ENCODE assay signal across 22 cellular contexts in genomic region chr6:19368511-19368910, GRCh38.
A peak's percentile ranks its signal among the peaks of the same experiment; 100 is the strongest.
DNase-seq lines count a peak whose midpoint lies in the region; ATAC-seq, FAIRE-seq and TF ChIP-seq lines count a peak whose summit lies in the region.
"Had no signal": no experiment of that assay in that cellular context is flagged by ENCODE, and none has a peak within 500 bp of the region (broad histone marks: within the 10 kb centered on the region; RNA-seq: fewer than 3 reads in every experiment).

No MANE protein-coding gene starts in this region.

- H3K9ac ChIP-seq in endodermal cell (ENCODE audit: extremely low read depth, low read length, poor library complexity, severe bottlenecking) = no peak overlapping the region
- H3K9ac ChIP-seq in neural cell (ENCODE audit: low read length) = peak overlapping the region; percentile 50

- H3K27ac Mint-ChIP-seq in endodermal cell = no peak overlapping the region
- H3K27ac Mint-ChIP-seq: activated CD8-positive, alpha-beta T cell treated with anti-CD3 and anti-CD28 coated beads for 36 hours; CD14-positive monocyte; effector memory CD8-positive, alpha-beta T cell; type B pancreatic cell had no signal

- no peak for FAIRE-seq in small intestine (lab: Jason Lieb, UNC)
- FAIRE-seq: GM18507, H1 had no signal

- TF ChIP-seq RAD21 in neural cell (conservative IDR thresholded peaks at IDR 0.05) = no peak

- H3K36me3 ChIP-seq in endodermal cell (ENCODE audit: control insufficient read depth, insufficient read depth, low read length) (no peaks in the 10 kb centered on the region), neural cell (ENCODE audit: insufficient read depth, low read length) (no peaks in the 10 kb centered on the region), small intestine (ENCODE audit: control insufficient read depth in 2 of 2, insufficient read depth in 2 of 2, low read length in 2 of 2) (no peaks in the 10 kb centered on the region)
- H3K36me3 ChIP-seq: cardiac muscle cell, heart right ventricle had no signal

- DNase-seq in COLO829 (ENCODE audit: low spot score) (peak; percentile 26), M059J (ENCODE audit: low read depth) (peak; percentile 88), endodermal cell (no peak), GDM1 (lab: John Stamatoyannopoulos, UW) (no peak), medulla oblongata (ENCODE audit: extremely low spot score) (no peak), small intestine (no peak)
- DNase-seq: activated CD8-positive, alpha-beta T cell treated with anti-CD3 and anti-CD28 coated beads for 36 hours; activated effector memory CD4-positive, alpha-beta T cell treated with Interleukin-2 at 50 U/mL for 16 hours; effector memory CD8-positive, alpha-beta T cell; heart right ventricle; NCI-H82; retina; SHP77 treated with DMSO at 0.1 percent for 48 hours; stimulated activated CD4-positive, alpha-beta T cell treated with anti-CD3 and anti-CD28 coated beads, Interleukin-2, amount 100 ng/mL, for 48 hours had no signal

- no peaks in the 10 kb centered on the region for H3K27me3 ChIP-seq in endodermal cell (ENCODE audit: control insufficient read depth, insufficient read depth, low read length, poor library complexity, severe bottlenecking)
- H3K27me3 ChIP-seq in neural cell (ENCODE audit: insufficient read depth, low read depth, low read length) = no peaks in the 10 kb centered on the region
- H3K27me3 ChIP-seq in small intestine (ENCODE audit: control insufficient read depth in 2 of 2, insufficient read depth in 2 of 2, low read length in 2 of 2) = no peaks in the 10 kb centered on the region
- H3K27me3 ChIP-seq: cardiac muscle cell, heart right ventricle had no signal

- H3F3A ChIP-seq in neural cell (ENCODE audit: insufficient read depth, low read length, poor library complexity, severe bottlenecking) = peaks cover 11% of the 10 kb centered on the region

- H3K9me3 ChIP-seq in endodermal cell (ENCODE audit: control insufficient read depth, low read length) = no peaks in the 10 kb centered on the region
- no peaks in the 10 kb centered on the region for H3K9me3 ChIP-seq in neural cell (ENCODE audit: low read length)
- no peaks in the 10 kb centered on the region for H3K9me3 ChIP-seq in small intestine (ENCODE audit: control insufficient read depth, low read depth)

- H3K4me1 ChIP-seq in endodermal cell (ENCODE audit: control insufficient read depth, insufficient read depth, low read length) (no peaks in the 10 kb centered on the region), small intestine (ENCODE audit: control insufficient read depth in 2 of 2, insufficient read depth in 1 of 2, low read depth in 1 of 2, low read length in 1 of 2) (no peaks in the 10 kb centered on the region)
- H3K4me1 ChIP-seq: heart right ventricle had no signal

- no peak for TF ChIP-seq EP300 in neural cell (conservative IDR thresholded peaks at IDR 0.05; ENCODE audit: poor library complexity, severe bottlenecking)

- no peaks in the 10 kb centered on the region for H3K9me3 Mint-ChIP-seq in endodermal cell

- no peak overlapping the region for H3K4me3 Mint-ChIP-seq in endodermal cell
- H3K4me3 Mint-ChIP-seq: activated CD8-positive, alpha-beta T cell treated with anti-CD3 and anti-CD28 coated beads for 36 hours; CD14-positive monocyte; effector memory CD8-positive, alpha-beta T cell; type B pancreatic cell had no signal

- no peak overlapping the region for H2AFZ ChIP-seq in neural cell (ENCODE audit: low read depth, low read length)

- no peak overlapping the region for H3K4me3 ChIP-seq in endodermal cell (ENCODE audit: low read length)
- H3K4me3 ChIP-seq in neural cell (ENCODE audit: low read length) = peak overlapping the region; percentile 37
- no peak overlapping the region for H3K4me3 ChIP-seq in small intestine (ENCODE audit: low read depth in 1 of 2, low read length in 2 of 2)
- H3K4me3 ChIP-seq: cardiac muscle cell, heart right ventricle had no signal

- H3K4me2 ChIP-seq in neural cell (ENCODE audit: low read length) = no peak overlapping the region

- H4K20me1 ChIP-seq in neural cell (ENCODE audit: insufficient read depth) = no peaks in the 10 kb centered on the region

- peaks cover 2% of the 10 kb centered on the region for H3K4me1 Mint-ChIP-seq in endodermal cell
- H3K4me1 Mint-ChIP-seq: CD14-positive monocyte had no signal

- 97 to 100% methylated on average over 1 of the region's 1 CpG for WGBS in endodermal cell (ENCODE audit: insufficient coverage in 1 of 2, insufficient read length in 1 of 2), 2 experiments
- 94 to 98% (median 96%) methylated on average over 1 of the region's 1 CpG for WGBS in small intestine, 3 donors

- ATAC-seq in HG03460 (IDR thresholded peaks at IDR 0.05; ENCODE audit: unreplicated experiment) = no peak
- ATAC-seq: activated CD8-positive, alpha-beta T cell treated with anti-CD3 and anti-CD28 coated beads for 36 hours; effector memory CD8-positive, alpha-beta T cell; heart right ventricle; left lobe of liver had no signal

- no peaks in the 10 kb centered on the region for H3K36me3 Mint-ChIP-seq in endodermal cell (ENCODE audit: low read depth)
- H3K36me3 Mint-ChIP-seq: CD14-positive monocyte, type B pancreatic cell had no signal

- H3K27ac ChIP-seq in endodermal cell (ENCODE audit: low read depth, low read length) = no peak overlapping the region
- peak overlapping the region; percentile 94 for H3K27ac ChIP-seq in neural cell (ENCODE audit: low read length)
- no peak overlapping the region for H3K27ac ChIP-seq in small intestine (ENCODE audit: low read depth in 1 of 2, low read length in 1 of 2)
- H3K27ac ChIP-seq: cardiac muscle cell, heart right ventricle had no signal

- H3K27me3 Mint-ChIP-seq in endodermal cell (ENCODE audit: insufficient read depth) = no peaks in the 10 kb centered on the region
- H3K27me3 Mint-ChIP-seq: activated CD8-positive, alpha-beta T cell treated with anti-CD3 and anti-CD28 coated beads for 36 hours; effector memory CD8-positive, alpha-beta T cell; type B pancreatic cell had no signal

- TF ChIP-seq CTCF in endodermal cell (conservative IDR thresholded peaks at IDR 0.05) (peak; percentile 13), neural cell (IDR thresholded peaks at IDR 0.05; ENCODE audit: poor library complexity, severe bottlenecking) (no peak)

- H3K79me2 ChIP-seq in neural cell (replicated peaks; ENCODE audit: insufficient read depth, low read length) = no peaks in the 10 kb centered on the region

- no peaks in the 10 kb centered on the region for H3K9me2 ChIP-seq in neural cell (ENCODE audit: insufficient read depth, low read length)

TF ChIP-seq in neural cell, 6 proteins besides CTCF, POLR2A, EP300 and RAD21:
- no peak for TF ChIP-seq REST (IDR thresholded peaks at IDR 0.05; ENCODE audit: borderline replicate concordance)
- TF ChIP-seq EZH2 (IDR thresholded peaks at IDR 0.05; ENCODE audit: borderline replicate concordance, insufficient read depth, low read length, poor library complexity, severe bottlenecking) = no peak
- TF ChIP-seq MXI1 (conservative IDR thresholded peaks at IDR 0.05; ENCODE audit: poor library complexity, severe bottlenecking) = no peak
- no peak for TF ChIP-seq POLR2AphosphoS5 (IDR thresholded peaks at IDR 0.05)
- TF ChIP-seq TAF1 (IDR thresholded peaks at IDR 0.05; ENCODE audit: low read depth) = no peak
TF ChIP-seq in neural cell: peak in this region for 0.

Comparison
In these comparisons a context has a peak if more than half of its experiments do, and no peak if none do; other contexts are left out.
1. DNase-seq: peak in COLO829 (single experiment) and M059J (single experiment); none in endodermal cell (single experiment), GDM1 (single experiment), medulla oblongata (single experiment) and small intestine (single experiment).